In genomic region chr10:790821-791551, GRCh38 we compare ENCODE assay signal across 35 cellular contexts.
DNase-seq lines count a peak whose midpoint lies in the region; ATAC-seq and TF ChIP-seq lines count a peak whose summit lies in the region.
"Had no signal": no experiment of that assay in that cellular context is flagged by ENCODE, and none has a peak within 500 bp of the region (broad histone marks: within the 10 kb centered on the region; RNA-seq: fewer than 3 reads in every experiment).

No MANE protein-coding gene starts in this region.

- no peak overlapping the region for H3K4me3 Mint-ChIP-seq in activated CD8-positive, alpha-beta memory T cell treated with anti-CD3 and anti-CD28 coated beads, Interleukin-2, amount 10 ng/mL, durations not matched to agents 7 days and 5 days
- H3K4me3 Mint-ChIP-seq in chondrocyte (ENCODE audit: unreplicated experiment), result no peak overlapping the region
- H3K4me3 Mint-ChIP-seq in type B pancreatic cell, result no peak overlapping the region
- H3K4me3 Mint-ChIP-seq in activated naive CD4-positive, alpha-beta T cell treated with anti-CD3 and anti-CD28 coated beads, Interleukin-2, amount 10 ng/mL, durations not matched to agents 7 days and 5 days, result no peak overlapping the region
- H3K4me3 Mint-ChIP-seq: activated naive CD4-positive, alpha-beta T cell treated with anti-CD3 and anti-CD28 coated beads for 36 hours; activated T-cell treated with anti-CD3 and anti-CD28 coated beads, Interleukin-2, amount 50 U/mL, for 72 hours; central memory CD8-positive, alpha-beta T cell; IgD-negative memory B cell; natural killer cell treated with Interleukin-12 subunit alpha and Interleukin-12 subunit beta and Interleukin-15 and Interleukin-18, amount 100 ng/mL, for 72 hours; stimulated activated naive CD8-positive, alpha-beta T cell treated with anti-CD3 and anti-CD28 coated beads, Interleukin-15, amount 100 ng/mL, for 72 hours had no signal

- no peaks in the 10 kb centered on the region for H3K9me3 ChIP-seq in lower lobe of right lung
- no peaks in the 10 kb centered on the region for H3K9me3 ChIP-seq in SJCRH30 (replicated peaks)
- H3K9me3 ChIP-seq: adrenal gland, gastrocnemius medialis, mucosa of descending colon, ovary had no signal

- H3K27me3 Mint-ChIP-seq in activated CD8-positive, alpha-beta memory T cell treated with anti-CD3 and anti-CD28 coated beads, Interleukin-2, amount 10 ng/mL, durations not matched to agents 7 days and 5 days, result no peaks in the 10 kb centered on the region
- no peaks in the 10 kb centered on the region for H3K27me3 Mint-ChIP-seq in chondrocyte (ENCODE audit: low read depth)
- no peaks in the 10 kb centered on the region for H3K27me3 Mint-ChIP-seq in type B pancreatic cell
- H3K27me3 Mint-ChIP-seq in activated naive CD4-positive, alpha-beta T cell treated with anti-CD3 and anti-CD28 coated beads, Interleukin-2, amount 10 ng/mL, durations not matched to agents 7 days and 5 days, result peaks cover 27% of the 10 kb centered on the region

- H3K27me3 ChIP-seq in lower lobe of right lung (ENCODE audit: low read depth) (peaks cover 2% of the 10 kb centered on the region), SJCRH30 (no peaks in the 10 kb centered on the region)
- H3K27me3 ChIP-seq: adrenal gland, gastrocnemius medialis, ovary had no signal

- H3K4me3 ChIP-seq in lower lobe of right lung (no peak overlapping the region), SJCRH30 (no peak overlapping the region)
- H3K4me3 ChIP-seq: adrenal gland, gastrocnemius medialis, mucosa of descending colon, ovary, spleen, tibial nerve had no signal

- intact Hi-C loops in lower lobe of right lung (cut with DNase I), result no loop called here

- H3K27ac Mint-ChIP-seq in activated CD8-positive, alpha-beta memory T cell treated with anti-CD3 and anti-CD28 coated beads, Interleukin-2, amount 10 ng/mL, durations not matched to agents 7 days and 5 days, result no peak overlapping the region
- H3K27ac Mint-ChIP-seq in chondrocyte (ENCODE audit: unreplicated experiment), result no peak overlapping the region
- H3K27ac Mint-ChIP-seq in type B pancreatic cell, result no peak overlapping the region
- H3K27ac Mint-ChIP-seq in activated naive CD4-positive, alpha-beta T cell treated with anti-CD3 and anti-CD28 coated beads, Interleukin-2, amount 10 ng/mL, durations not matched to agents 7 days and 5 days, result no peak overlapping the region
- H3K27ac Mint-ChIP-seq: activated naive CD4-positive, alpha-beta T cell treated with anti-CD3 and anti-CD28 coated beads for 36 hours; activated T-cell treated with anti-CD3 and anti-CD28 coated beads, Interleukin-2, amount 50 U/mL, for 72 hours; IgD-negative memory B cell; natural killer cell treated with Interleukin-12 subunit alpha and Interleukin-12 subunit beta and Interleukin-15 and Interleukin-18, amount 100 ng/mL, for 72 hours had no signal

- no peaks in the 10 kb centered on the region for H3K4me1 Mint-ChIP-seq in activated CD8-positive, alpha-beta memory T cell treated with anti-CD3 and anti-CD28 coated beads, Interleukin-2, amount 10 ng/mL, durations not matched to agents 7 days and 5 days
- peaks cover 9% of the 10 kb centered on the region for H3K4me1 Mint-ChIP-seq in chondrocyte (ENCODE audit: low read depth)
- H3K4me1 Mint-ChIP-seq in type B pancreatic cell (ENCODE audit: unreplicated experiment), result no peaks in the 10 kb centered on the region
- peaks cover 2% of the 10 kb centered on the region for H3K4me1 Mint-ChIP-seq in activated naive CD4-positive, alpha-beta T cell treated with anti-CD3 and anti-CD28 coated beads, Interleukin-2, amount 10 ng/mL, durations not matched to agents 7 days and 5 days
- H3K4me1 Mint-ChIP-seq: central memory CD8-positive, alpha-beta T cell; IgD-negative memory B cell had no signal

- peak; percentile 47 for DNase-seq in activated CD8-positive, alpha-beta memory T cell treated with anti-CD3 and anti-CD28 coated beads for 24 hours
- no peak for DNase-seq in activated CD8-positive, alpha-beta memory T cell treated with anti-CD3 and anti-CD28 coated beads, Interleukin-2, amount 10 ng/mL, durations not matched to agents 7 days and 5 days
- DNase-seq in chondrocyte (ENCODE audit: low spot score), result peak; percentile 74
- DNase-seq in lower lobe of right lung, result peak; percentile 40
- DNase-seq in type B pancreatic cell (ENCODE audit: extremely low spot score, unreplicated experiment), result peak; percentile 65
- DNase-seq in activated naive CD4-positive, alpha-beta T cell treated with anti-CD3 and anti-CD28 coated beads, Interleukin-2, amount 10 ng/mL, durations not matched to agents 7 days and 5 days, result no peak
- DNase-seq in activated T-cell treated with anti-CD3 and anti-CD28 coated beads for 4 hours, result no peak
- DNase-seq in SJCRH30, result no peak
- DNase-seq: activated CD4-positive, alpha-beta T cell treated with anti-CD3 and anti-CD28 coated beads for 48 hours; activated naive CD4-positive, alpha-beta T cell treated with anti-CD3 and anti-CD28 coated beads for 36 hours; activated T-cell treated with anti-CD3 and anti-CD28 coated beads, Interleukin-2, amount 50 U/mL, for 72 hours; DMS79; gastrocnemius medialis; GF-D8; MV-4-11; NCI-H1436; NCI-H2081 treated with DMSO at 0.1 percent for 48 hours; NCI-H2227 treated with DMSO at 0.1 percent for 48 hours; NCI-H69; retina; SHP77 treated with DMSO at 0.1 percent for 48 hours; spleen; stimulated activated CD4-positive, alpha-beta T cell treated with anti-CD3 and anti-CD28 coated beads, Interleukin-2, amount 100 ng/mL, for 24 hours; stimulated activated naive CD8-positive, alpha-beta T cell treated with anti-CD3 and anti-CD28 coated beads, Interleukin-15, amount 100 ng/mL, for 72 hours; SW 1271; T-helper 9 cell had no signal

- CTCF ChIA-PET in activated CD8-positive, alpha-beta memory T cell treated with anti-CD3 and anti-CD28 coated beads, Interleukin-2, amount 10 ng/mL, durations not matched to agents 7 days and 5 days (lab: Charles Lee), result no interaction called here
- CTCF ChIA-PET in activated naive CD4-positive, alpha-beta T cell treated with anti-CD3 and anti-CD28 coated beads, Interleukin-2, amount 10 ng/mL, durations not matched to agents 7 days and 5 days (lab: Charles Lee), result interaction anchor here (0.6 kb wide), 1 partner anchor 23 kb away, joined by 3 read pairs; no protein-coding TSS in a partner anchor

- no peak for ATAC-seq in activated CD8-positive, alpha-beta memory T cell treated with anti-CD3 and anti-CD28 coated beads, Interleukin-2, amount 10 ng/mL, durations not matched to agents 7 days and 5 days
- no peak for ATAC-seq in lower lobe of right lung
- ATAC-seq: activated T-cell treated with anti-CD3 and anti-CD28 coated beads, Interleukin-2, amount 50 U/mL, for 72 hours; gastrocnemius medialis; HCT116; stimulated activated naive CD8-positive, alpha-beta T cell treated with anti-CD3 and anti-CD28 coated beads, Interleukin-15, amount 100 ng/mL, for 72 hours had no signal

- no peak overlapping the region for H3K27ac ChIP-seq in lower lobe of right lung
- H3K27ac ChIP-seq in SJCRH30, result no peak overlapping the region
- H3K27ac ChIP-seq: C4-2B, gastrocnemius medialis, ovary, spleen, tibial nerve had no signal

- peaks cover 6% of the 10 kb centered on the region for H3K9me3 Mint-ChIP-seq in activated CD8-positive, alpha-beta memory T cell treated with anti-CD3 and anti-CD28 coated beads, Interleukin-2, amount 10 ng/mL, durations not matched to agents 7 days and 5 days (ENCODE audit: low read depth)
- H3K9me3 Mint-ChIP-seq in chondrocyte (ENCODE audit: low read depth) (no peaks in the 10 kb centered on the region), type B pancreatic cell (peaks cover under 1% of the 10 kb centered on the region)
- peaks cover 3% of the 10 kb centered on the region for H3K9me3 Mint-ChIP-seq in activated naive CD4-positive, alpha-beta T cell treated with anti-CD3 and anti-CD28 coated beads, Interleukin-2, amount 10 ng/mL, durations not matched to agents 7 days and 5 days
- H3K9me3 Mint-ChIP-seq: natural killer cell treated with Interleukin-12 subunit alpha and Interleukin-12 subunit beta and Interleukin-15 and Interleukin-18, amount 100 ng/mL, for 72 hours had no signal

- no peaks in the 10 kb centered on the region for H3K4me1 ChIP-seq in lower lobe of right lung
- H3K4me1 ChIP-seq in SJCRH30, result peaks cover 18% of the 10 kb centered on the region

- H3K36me3 ChIP-seq in lower lobe of right lung (no peaks in the 10 kb centered on the region), SJCRH30 (no peaks in the 10 kb centered on the region)
- H3K36me3 ChIP-seq: adrenal gland, gastrocnemius medialis, ovary, spleen, tibial nerve had no signal

- TF ChIP-seq CTCF in chondrocyte (IDR thresholded peaks at IDR 0.05), result no peak
- TF ChIP-seq CTCF in lower lobe of right lung (IDR thresholded peaks at IDR 0.05), result no peak
- TF ChIP-seq CTCF in type B pancreatic cell (conservative IDR thresholded peaks at IDR 0.05), result no peak

- H3K36me3 Mint-ChIP-seq in activated CD8-positive, alpha-beta memory T cell treated with anti-CD3 and anti-CD28 coated beads, Interleukin-2, amount 10 ng/mL, durations not matched to agents 7 days and 5 days, result no peaks in the 10 kb centered on the region
- H3K36me3 Mint-ChIP-seq in chondrocyte (ENCODE audit: low read depth), result peaks cover 2% of the 10 kb centered on the region
- peaks cover 1% of the 10 kb centered on the region for H3K36me3 Mint-ChIP-seq in type B pancreatic cell
- H3K36me3 Mint-ChIP-seq in activated naive CD4-positive, alpha-beta T cell treated with anti-CD3 and anti-CD28 coated beads, Interleukin-2, amount 10 ng/mL, durations not matched to agents 7 days and 5 days, result peaks cover 2% of the 10 kb centered on the region

Comparison
In these comparisons a context has a peak if more than half of its experiments do, and no peak if none do; other contexts are left out.
1. DNase-seq: peak in activated CD8-positive, alpha-beta memory T cell treated with anti-CD3 and anti-CD28 coated beads for 24 hours (single experiment), chondrocyte (single experiment), lower lobe of right lung (single experiment) and type B pancreatic cell (single experiment); none in activated CD8-positive, alpha-beta memory T cell treated with anti-CD3 and anti-CD28 coated beads, Interleukin-2, amount 10 ng/mL, durations not matched to agents 7 days and 5 days (single experiment), activated naive CD4-positive, alpha-beta T cell treated with anti-CD3 and anti-CD28 coated beads, Interleukin-2, amount 10 ng/mL, durations not matched to agents 7 days and 5 days (single experiment), activated T-cell treated with anti-CD3 and anti-CD28 coated beads for 4 hours (single experiment) and SJCRH30 (0 of 2).